Comparison of ENCODE assay signal across 20 cellular contexts in the genomic region with DNA sequence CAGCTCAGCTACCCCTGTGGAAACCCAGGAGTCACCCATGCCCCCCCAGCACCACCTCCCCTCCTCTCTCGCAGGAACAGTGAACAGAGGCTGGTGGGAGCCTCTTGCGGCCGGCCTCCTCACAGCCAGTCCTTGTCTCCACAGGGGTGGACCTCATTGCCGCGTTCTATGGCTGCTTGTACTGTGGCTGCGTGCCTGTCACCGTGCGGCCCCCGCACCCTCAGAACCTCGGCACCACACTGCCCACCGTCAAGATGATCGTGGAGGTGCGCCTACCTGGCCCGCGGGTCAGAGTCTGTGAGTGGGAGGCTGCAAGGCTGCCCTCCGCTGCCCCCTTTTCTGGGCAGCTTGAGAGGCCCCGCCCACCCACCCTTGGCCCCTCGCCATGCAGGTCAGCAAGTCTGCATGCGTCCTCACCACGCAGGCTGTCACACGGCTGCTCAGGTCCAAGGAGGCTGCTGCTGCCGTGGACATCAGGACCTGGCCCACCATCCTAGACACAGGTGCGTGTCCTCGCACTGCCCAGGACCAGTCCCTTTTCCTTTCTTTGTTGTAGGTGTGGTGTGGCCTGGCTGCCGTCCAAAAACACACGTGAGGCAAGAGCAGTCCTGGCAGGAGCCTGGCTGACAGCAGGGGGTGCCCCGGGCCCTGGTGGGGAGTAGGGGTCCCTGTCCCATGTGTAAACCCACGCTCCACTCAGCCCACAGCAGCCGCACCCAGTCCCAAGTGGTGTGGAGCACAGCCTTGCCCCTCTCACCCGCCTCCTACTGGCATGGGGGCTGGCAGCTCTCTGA. TPM values are rescaled to one million over a fixed set of nuclear protein-coding genes. Genes with fewer than 3 reads are reported as not detected.
DNase-seq lines count a peak whose midpoint lies in the region; ATAC-seq and TF ChIP-seq lines count a peak whose summit lies in the region.
"Had no signal": no experiment of that assay in that cellular context is flagged by ENCODE, and none has a peak within 500 bp of the region (broad histone marks: within the 10 kb centered on the region; RNA-seq: fewer than 3 reads in every experiment).

No MANE protein-coding gene starts in this region.

- peaks cover 52 to 99% (median 86%) of the 10 kb centered on the region in 4 donors for H3K36me3 ChIP-seq in esophagus muscularis mucosa

- H3K27ac Mint-ChIP-seq in activated CD8-positive, alpha-beta T cell treated with anti-CD3 and anti-CD28 coated beads, Interleukin-2, amount 10 ng/mL, durations not matched to agents 7 days and 5 days = no peak overlapping the region
- no peak overlapping the region for H3K27ac Mint-ChIP-seq in activated CD8-positive, alpha-beta T cell treated with anti-CD3 and anti-CD28 coated beads for 36 hours
- H3K27ac Mint-ChIP-seq in naive thymus-derived CD8-positive, alpha-beta T cell = peak overlapping the region; percentile 97 to 100 (median 99)
- H3K27ac Mint-ChIP-seq: progenitor cell of endocrine pancreas had no signal

- no peak overlapping the region for H3K4me3 ChIP-seq in esophagus muscularis mucosa
- H3K4me3 ChIP-seq: adrenal gland had no signal

- no peaks in the 10 kb centered on the region for H3K9me3 Mint-ChIP-seq in activated CD8-positive, alpha-beta T cell treated with anti-CD3 and anti-CD28 coated beads, Interleukin-2, amount 10 ng/mL, durations not matched to agents 7 days and 5 days (ENCODE audit: insufficient read depth)
- no peaks in the 10 kb centered on the region for H3K9me3 Mint-ChIP-seq in activated CD8-positive, alpha-beta T cell treated with anti-CD3 and anti-CD28 coated beads for 36 hours
- no peaks in the 10 kb centered on the region for H3K9me3 Mint-ChIP-seq in naive thymus-derived CD8-positive, alpha-beta T cell
- H3K9me3 Mint-ChIP-seq: activated T-cell treated with anti-CD3 and anti-CD28 coated beads, Interleukin-2, amount 50 U/mL, for 4 hours; natural killer cell treated with Interleukin-12 subunit alpha and Interleukin-12 subunit beta and Interleukin-15 and Interleukin-18, amount 100 ng/mL, for 72 hours had no signal

- no peak for TF ChIP-seq CTCF in activated CD8-positive, alpha-beta T cell treated with anti-CD3 and anti-CD28 coated beads for 36 hours (IDR thresholded peaks at IDR 0.05)
- no peak for TF ChIP-seq CTCF in esophagus muscularis mucosa (IDR thresholded peaks at IDR 0.05)

- TF ChIP-seq EP300 in esophagus muscularis mucosa (IDR thresholded peaks at IDR 0.05) = no peak

- H3K27ac ChIP-seq in esophagus muscularis mucosa (replicated peaks in 1 of 4) = no peak overlapping the region
- H3K27ac ChIP-seq: adrenal gland had no signal

- H3K36me3 Mint-ChIP-seq in activated CD8-positive, alpha-beta T cell treated with anti-CD3 and anti-CD28 coated beads, Interleukin-2, amount 10 ng/mL, durations not matched to agents 7 days and 5 days (ENCODE audit: low read depth) = peaks cover 61% of the 10 kb centered on the region
- H3K36me3 Mint-ChIP-seq in activated CD8-positive, alpha-beta T cell treated with anti-CD3 and anti-CD28 coated beads for 36 hours (ENCODE audit: low read depth) = peaks cover 29% of the 10 kb centered on the region
- peaks cover 0 to 40% (median 21%) of the 10 kb centered on the region in 3 donors for H3K36me3 Mint-ChIP-seq in naive thymus-derived CD8-positive, alpha-beta T cell
- H3K36me3 Mint-ChIP-seq: natural killer cell treated with Interleukin-12 subunit alpha and Interleukin-12 subunit beta and Interleukin-15 and Interleukin-18, amount 100 ng/mL, for 72 hours had no signal

- 90% methylated on average over 25 of the region's 30 CpGs for WGBS in esophagus muscularis mucosa

- H3K27me3 ChIP-seq in esophagus muscularis mucosa = no peaks in the 10 kb centered on the region
- H3K27me3 ChIP-seq: adrenal gland had no signal

- H3K9me3 ChIP-seq in esophagus muscularis mucosa = no peaks in the 10 kb centered on the region
- H3K9me3 ChIP-seq: adrenal gland, Caco-2 had no signal

- peak; percentile 15 for DNase-seq in activated CD8-positive, alpha-beta T cell treated with anti-CD3 and anti-CD28 coated beads, Interleukin-2, amount 10 ng/mL, durations not matched to agents 7 days and 5 days
- DNase-seq in activated CD8-positive, alpha-beta T cell treated with anti-CD3 and anti-CD28 coated beads for 36 hours = no peak
- DNase-seq in D341Med (ENCODE audit: low spot score) = peak; percentile 27
- peak; percentile 24 for DNase-seq in esophagus muscularis mucosa (ENCODE audit: extremely low spot score)
- peak in 1 of 10 donors; percentile 31 for DNase-seq in naive thymus-derived CD8-positive, alpha-beta T cell
- no peak for DNase-seq in DMS114 treated with DMSO at 0.1 percent for 48 hours (lab: John Stamatoyannopoulos, UW; ENCODE audit: unreplicated experiment)
- DNase-seq in occipital lobe (lab: John Stamatoyannopoulos, UW) = no peak
- no peak for DNase-seq in NCI-H2227 treated with DMSO at 0.1 percent for 48 hours (lab: John Stamatoyannopoulos, UW)
- DNase-seq: activated CD4-positive, alpha-beta T cell treated with anti-CD3 and anti-CD28 coated beads for 48 hours; activated T-cell treated with anti-CD3 and anti-CD28 coated beads, Interleukin-2, amount 50 U/mL, for 4 hours; Caco-2; GF-D8; HCEC 1CT; KBM-7; mammary epithelial cell; small intestine; stimulated activated CD4-positive, alpha-beta T cell treated with anti-CD3 and anti-CD28 coated beads, Interleukin-4, amount 100 ng/mL, for 24 hours had no signal

- intact Hi-C loops in activated CD8-positive, alpha-beta T cell treated with anti-CD3 and anti-CD28 coated beads for 36 hours (cut with micrococcal nuclease) = no loop called here
- intact Hi-C loops in esophagus muscularis mucosa (cut with DNase I) = no loop called here

- CTCF ChIA-PET in activated CD8-positive, alpha-beta T cell treated with anti-CD3 and anti-CD28 coated beads, Interleukin-2, amount 10 ng/mL, durations not matched to agents 7 days and 5 days (lab: Charles Lee) = interaction anchor here (1.0 kb wide), 1 partner anchor 60 kb away, joined by 4 read pairs; no protein-coding TSS in a partner anchor
- CTCF ChIA-PET in activated CD8-positive, alpha-beta T cell treated with anti-CD3 and anti-CD28 coated beads for 36 hours (lab: Charles Lee) = interaction anchor here (1.3 kb wide), 1 partner anchor 85 kb away, joined by 3 read pairs; no protein-coding TSS in a partner anchor

- peaks cover 0 to 7% (median 0%) of the 10 kb centered on the region in 4 donors for H3K4me1 ChIP-seq in esophagus muscularis mucosa
- H3K4me1 ChIP-seq: Caco-2 had no signal

- no peak for TF ChIP-seq POLR2A in esophagus muscularis mucosa (IDR thresholded peaks at IDR 0.05; ENCODE audit: low read depth)

- POLR2A ChIA-PET in activated CD8-positive, alpha-beta T cell treated with anti-CD3 and anti-CD28 coated beads, Interleukin-2, amount 10 ng/mL, durations not matched to agents 7 days and 5 days (lab: Charles Lee) = no interaction called here
- POLR2A ChIA-PET in activated CD8-positive, alpha-beta T cell treated with anti-CD3 and anti-CD28 coated beads for 36 hours (lab: Charles Lee) = interaction anchor here (0.6 to 0.7 kb wide), 2 partner anchors 9 to 232 kb away, joined by 3 read pairs; no protein-coding TSS in a partner anchor
- POLR2A ChIA-PET in naive thymus-derived CD8-positive, alpha-beta T cell (lab: Charles Lee) = interaction anchor here (0.9 to 19.1 kb wide), 7 partner anchors 6 to 89 kb away, joined by 3 to 681 read pairs (median 32); a partner anchor contains a TSS

- no peak overlapping the region for H3K4me3 Mint-ChIP-seq in activated CD8-positive, alpha-beta T cell treated with anti-CD3 and anti-CD28 coated beads, Interleukin-2, amount 10 ng/mL, durations not matched to agents 7 days and 5 days
- H3K4me3 Mint-ChIP-seq in activated CD8-positive, alpha-beta T cell treated with anti-CD3 and anti-CD28 coated beads for 36 hours = no peak overlapping the region
- peak overlapping the region in 8 of 10 donors; percentile 22 to 90 (median 72) for H3K4me3 Mint-ChIP-seq in naive thymus-derived CD8-positive, alpha-beta T cell
- H3K4me3 Mint-ChIP-seq: activated T-cell treated with anti-CD3 and anti-CD28 coated beads, Interleukin-2, amount 50 U/mL, for 4 hours; natural killer cell treated with Interleukin-12 subunit alpha and Interleukin-12 subunit beta and Interleukin-15 and Interleukin-18, amount 100 ng/mL, for 72 hours had no signal

- H3K27me3 Mint-ChIP-seq in activated CD8-positive, alpha-beta T cell treated with anti-CD3 and anti-CD28 coated beads, Interleukin-2, amount 10 ng/mL, durations not matched to agents 7 days and 5 days (ENCODE audit: low read depth) = no peaks in the 10 kb centered on the region
- H3K27me3 Mint-ChIP-seq in activated CD8-positive, alpha-beta T cell treated with anti-CD3 and anti-CD28 coated beads for 36 hours = no peaks in the 10 kb centered on the region
- no peaks in the 10 kb centered on the region for H3K27me3 Mint-ChIP-seq in naive thymus-derived CD8-positive, alpha-beta T cell
- H3K27me3 Mint-ChIP-seq: natural killer cell treated with Interleukin-12 subunit alpha and Interleukin-12 subunit beta and Interleukin-15 and Interleukin-18, amount 100 ng/mL, for 72 hours; progenitor cell of endocrine pancreas had no signal

- H3K4me1 Mint-ChIP-seq in activated CD8-positive, alpha-beta T cell treated with anti-CD3 and anti-CD28 coated beads, Interleukin-2, amount 10 ng/mL, durations not matched to agents 7 days and 5 days (ENCODE audit: low read depth) = peaks cover 57% of the 10 kb centered on the region
- H3K4me1 Mint-ChIP-seq in activated CD8-positive, alpha-beta T cell treated with anti-CD3 and anti-CD28 coated beads for 36 hours (ENCODE audit: low read depth) = peaks cover 74% of the 10 kb centered on the region
- H3K4me1 Mint-ChIP-seq in naive thymus-derived CD8-positive, alpha-beta T cell = peaks cover 39 to 91% (median 83%) of the 10 kb centered on the region in 4 donors

- ATAC-seq in activated CD8-positive, alpha-beta T cell treated with anti-CD3 and anti-CD28 coated beads, Interleukin-2, amount 10 ng/mL, durations not matched to agents 7 days and 5 days = no peak
- no peak for ATAC-seq in activated CD8-positive, alpha-beta T cell treated with anti-CD3 and anti-CD28 coated beads for 36 hours
- no peak for ATAC-seq in naive thymus-derived CD8-positive, alpha-beta T cell
- ATAC-seq: activated T-cell treated with anti-CD3 and anti-CD28 coated beads, Interleukin-2, amount 50 U/mL, for 4 hours; natural killer cell treated with Interleukin-12 subunit alpha and Interleukin-12 subunit beta and Interleukin-15 and Interleukin-18, amount 100 ng/mL, for 72 hours had no signal

RNA-seq across cellular contexts. Expression of a gene that starts 50.3 kb away (rescaled TPM):
- total RNA-seq in activated CD8-positive, alpha-beta T cell treated with anti-CD3 and anti-CD28 coated beads, Interleukin-2, amount 10 ng/mL, durations not matched to agents 7 days and 5 days = 1 to 10 TPM; 8.5 to 9.5 TPM
- total RNA-seq in activated CD8-positive, alpha-beta T cell treated with anti-CD3 and anti-CD28 coated beads for 36 hours = 1 to 10 TPM; 2.7 to 3.0 TPM
- total RNA-seq in esophagus muscularis mucosa (10 to 100 TPM; 16.0 to 38.2 (median 30.7) TPM), occipital lobe (6.9 TPM)
- 10 to 100 TPM; 73.4 to 73.5 TPM for total RNA-seq in naive thymus-derived CD8-positive, alpha-beta T cell
- 100 to 1,000 TPM in 2 of 3 donors, 10 to 100 TPM in 1; 92.4 to 271 (median 227) TPM for polyA plus RNA-seq in naive thymus-derived CD8-positive, alpha-beta T cell
- total RNA-seq: Caco-2; natural killer cell treated with Interleukin-12 subunit alpha and Interleukin-12 subunit beta and Interleukin-15 and Interleukin-18, amount 100 ng/mL, for 72 hours; progenitor cell of endocrine pancreas had no signal

Comparison
In these comparisons a context has a peak if more than half of its experiments do, and no peak if none do; other contexts are left out.
1. DNase-seq: peak in activated CD8-positive, alpha-beta T cell treated with anti-CD3 and anti-CD28 coated beads, Interleukin-2, amount 10 ng/mL, durations not matched to agents 7 days and 5 days (single experiment), D341Med (single experiment) and esophagus muscularis mucosa (single experiment); none in activated CD8-positive, alpha-beta T cell treated with anti-CD3 and anti-CD28 coated beads for 36 hours (single experiment), DMS114 treated with DMSO at 0.1 percent for 48 hours (single experiment), occipital lobe (single experiment) and NCI-H2227 treated with DMSO at 0.1 percent for 48 hours (single experiment).
2. H3K27ac Mint-ChIP-seq: peak in naive thymus-derived CD8-positive, alpha-beta T cell (10 of 10); none in activated CD8-positive, alpha-beta T cell treated with anti-CD3 and anti-CD28 coated beads, Interleukin-2, amount 10 ng/mL, durations not matched to agents 7 days and 5 days (single experiment) and activated CD8-positive, alpha-beta T cell treated with anti-CD3 and anti-CD28 coated beads for 36 hours (single experiment).
3. H3K4me3 Mint-ChIP-seq: peak in naive thymus-derived CD8-positive, alpha-beta T cell (8 of 10); none in activated CD8-positive, alpha-beta T cell treated with anti-CD3 and anti-CD28 coated beads, Interleukin-2, amount 10 ng/mL, durations not matched to agents 7 days and 5 days (single experiment) and activated CD8-positive, alpha-beta T cell treated with anti-CD3 and anti-CD28 coated beads for 36 hours (single experiment).